ENCODE assay signal across 1 cellular context in the genomic region with DNA sequence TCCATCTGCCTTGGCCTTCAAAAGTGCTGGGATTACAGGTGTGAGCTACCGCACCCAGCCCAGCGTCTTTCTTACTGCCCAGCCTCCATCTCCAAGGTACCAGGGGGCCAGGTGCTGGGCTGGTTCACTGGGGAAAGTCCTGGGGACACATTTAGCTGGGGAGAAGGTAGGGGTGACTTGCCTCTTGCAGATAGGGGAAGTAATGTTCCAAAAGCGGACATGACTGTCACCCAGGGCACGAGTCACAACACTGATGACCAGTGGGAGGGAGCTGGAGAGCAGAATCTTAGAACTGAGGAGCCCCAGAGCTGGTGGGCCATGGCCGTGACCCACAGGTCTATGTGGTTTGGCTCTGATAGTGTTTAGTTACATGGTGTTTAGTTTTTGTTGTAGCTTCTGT.
TF ChIP-seq lines count a peak whose summit lies in the region.

No MANE protein-coding gene starts in this region.

TF ChIP-seq in K562, 482 proteins besides CTCF, POLR2A, EP300 and RAD21:
- TF ChIP-seq JUNB (CRISPR knock-in tag; conservative IDR thresholded peaks at IDR 0.05) (no peak), ZFP1 (CRISPR knock-in tag; IDR thresholded peaks at IDR 0.05) (no peak), SUPT5H (IDR thresholded peaks at IDR 0.05) (no peak), SRSF1 (IDR thresholded peaks at IDR 0.05; ENCODE audit: low read depth, low read length) (no peak), NR2F6 (CRISPR knock-in tag; IDR thresholded peaks at IDR 0.05) (no peak), LARP7 (IDR thresholded peaks at IDR 0.05) (no peak), ZNF77 (CRISPR knock-in tag; IDR thresholded peaks at IDR 0.05) (no peak), U2AF1 (optimal IDR thresholded peaks at IDR 0.05; ENCODE audit: low read depth, low read length) (no peak), HNRNPUL1 (IDR thresholded peaks at IDR 0.05; ENCODE audit: low read length) (no peak), BCOR (IDR thresholded peaks at IDR 0.05) (no peak), KDM5B (IDR thresholded peaks at IDR 0.05; ENCODE audit: insufficient replicate concordance, low read depth, low read length) (no peak), DMBX1 (CRISPR knock-in tag; IDR thresholded peaks at IDR 0.05; ENCODE audit: borderline replicate concordance) (no peak)
- TF ChIP-seq, protein P1, sequence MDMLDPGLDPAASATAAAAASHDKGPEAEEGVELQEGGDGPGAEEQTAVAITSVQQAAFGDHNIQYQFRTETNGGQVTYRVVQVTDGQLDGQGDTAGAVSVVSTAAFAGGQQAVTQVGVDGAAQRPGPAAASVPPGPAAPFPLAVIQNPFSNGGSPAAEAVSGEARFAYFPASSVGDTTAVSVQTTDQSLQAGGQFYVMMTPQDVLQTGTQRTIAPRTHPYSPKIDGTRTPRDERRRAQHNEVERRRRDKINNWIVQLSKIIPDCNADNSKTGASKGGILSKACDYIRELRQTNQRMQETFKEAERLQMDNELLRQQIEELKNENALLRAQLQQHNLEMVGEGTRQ (CRISPR knock-in tag; IDR thresholded peaks at IDR 0.05): no peak
- TF ChIP-seq, protein P2, sequence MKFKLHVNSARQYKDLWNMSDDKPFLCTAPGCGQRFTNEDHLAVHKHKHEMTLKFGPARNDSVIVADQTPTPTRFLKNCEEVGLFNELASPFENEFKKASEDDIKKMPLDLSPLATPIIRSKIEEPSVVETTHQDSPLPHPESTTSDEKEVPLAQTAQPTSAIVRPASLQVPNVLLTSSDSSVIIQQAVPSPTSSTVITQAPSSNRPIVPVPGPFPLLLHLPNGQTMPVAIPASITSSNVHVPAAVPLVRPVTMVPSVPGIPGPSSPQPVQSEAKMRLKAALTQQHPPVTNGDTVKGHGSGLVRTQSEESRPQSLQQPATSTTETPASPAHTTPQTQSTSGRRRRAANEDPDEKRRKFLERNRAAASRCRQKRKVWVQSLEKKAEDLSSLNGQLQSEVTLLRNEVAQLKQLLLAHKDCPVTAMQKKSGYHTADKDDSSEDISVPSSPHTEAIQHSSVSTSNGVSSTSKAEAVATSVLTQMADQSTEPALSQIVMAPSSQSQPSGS (CRISPR knock-in tag; IDR thresholded peaks at IDR 0.05): no peak
- TF ChIP-seq, protein P3, sequence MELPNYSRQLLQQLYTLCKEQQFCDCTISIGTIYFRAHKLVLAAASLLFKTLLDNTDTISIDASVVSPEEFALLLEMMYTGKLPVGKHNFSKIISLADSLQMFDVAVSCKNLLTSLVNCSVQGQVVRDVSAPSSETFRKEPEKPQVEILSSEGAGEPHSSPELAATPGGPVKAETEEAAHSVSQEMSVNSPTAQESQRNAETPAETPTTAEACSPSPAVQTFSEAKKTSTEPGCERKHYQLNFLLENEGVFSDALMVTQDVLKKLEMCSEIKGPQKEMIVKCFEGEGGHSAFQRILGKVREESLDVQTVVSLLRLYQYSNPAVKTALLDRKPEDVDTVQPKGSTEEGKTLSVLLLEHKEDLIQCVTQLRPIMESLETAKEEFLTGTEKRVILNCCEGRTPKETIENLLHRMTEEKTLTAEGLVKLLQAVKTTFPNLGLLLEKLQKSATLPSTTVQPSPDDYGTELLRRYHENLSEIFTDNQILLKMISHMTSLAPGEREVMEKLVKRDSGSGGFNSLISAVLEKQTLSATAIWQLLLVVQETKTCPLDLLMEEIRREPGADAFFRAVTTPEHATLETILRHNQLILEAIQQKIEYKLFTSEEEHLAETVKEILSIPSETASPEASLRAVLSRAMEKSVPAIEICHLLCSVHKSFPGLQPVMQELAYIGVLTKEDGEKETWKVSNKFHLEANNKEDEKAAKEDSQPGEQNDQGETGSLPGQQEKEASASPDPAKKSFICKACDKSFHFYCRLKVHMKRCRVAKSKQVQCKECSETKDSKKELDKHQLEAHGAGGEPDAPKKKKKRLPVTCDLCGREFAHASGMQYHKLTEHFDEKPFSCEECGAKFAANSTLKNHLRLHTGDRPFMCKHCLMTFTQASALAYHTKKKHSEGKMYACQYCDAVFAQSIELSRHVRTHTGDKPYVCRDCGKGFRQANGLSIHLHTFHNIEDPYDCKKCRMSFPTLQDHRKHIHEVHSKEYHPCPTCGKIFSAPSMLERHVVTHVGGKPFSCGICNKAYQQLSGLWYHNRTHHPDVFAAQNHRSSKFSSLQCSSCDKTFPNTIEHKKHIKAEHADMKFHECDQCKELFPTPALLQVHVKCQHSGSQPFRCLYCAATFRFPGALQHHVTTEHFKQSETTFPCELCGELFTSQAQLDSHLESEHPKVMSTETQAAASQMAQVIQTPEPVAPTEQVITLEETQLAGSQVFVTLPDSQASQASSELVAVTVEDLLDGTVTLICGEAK (IDR thresholded peaks at IDR 0.05): no peak
- TF ChIP-seq, protein P3 (CRISPR knock-in tag; IDR thresholded peaks at IDR 0.05): no peak
- TF ChIP-seq, protein P4, sequence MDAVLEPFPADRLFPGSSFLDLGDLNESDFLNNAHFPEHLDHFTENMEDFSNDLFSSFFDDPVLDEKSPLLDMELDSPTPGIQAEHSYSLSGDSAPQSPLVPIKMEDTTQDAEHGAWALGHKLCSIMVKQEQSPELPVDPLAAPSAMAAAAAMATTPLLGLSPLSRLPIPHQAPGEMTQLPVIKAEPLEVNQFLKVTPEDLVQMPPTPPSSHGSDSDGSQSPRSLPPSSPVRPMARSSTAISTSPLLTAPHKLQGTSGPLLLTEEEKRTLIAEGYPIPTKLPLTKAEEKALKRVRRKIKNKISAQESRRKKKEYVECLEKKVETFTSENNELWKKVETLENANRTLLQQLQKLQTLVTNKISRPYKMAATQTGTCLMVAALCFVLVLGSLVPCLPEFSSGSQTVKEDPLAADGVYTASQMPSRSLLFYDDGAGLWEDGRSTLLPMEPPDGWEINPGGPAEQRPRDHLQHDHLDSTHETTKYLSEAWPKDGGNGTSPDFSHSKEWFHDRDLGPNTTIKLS (IDR thresholded peaks at IDR 0.05; ENCODE audit: borderline replicate concordance, low read depth): no peak
TF ChIP-seq in K562: peak in this region for 0.
